Comparison of ENCODE assay signal across 9 cellular contexts in genomic region chr17:42107597-42108576, GRCh38. TPM values are rescaled to one million over a fixed set of nuclear protein-coding genes. Genes with fewer than 3 reads are reported as not detected.
A peak's percentile ranks its signal among the peaks of the same experiment; 100 is the strongest.
DNase-seq lines count a peak whose midpoint lies in the region; ATAC-seq and TF ChIP-seq lines count a peak whose summit lies in the region.
"Had no signal": no experiment of that assay in that cellular context is flagged by ENCODE, and none has a peak within 500 bp of the region (broad histone marks: within the 10 kb centered on the region; RNA-seq: fewer than 3 reads in every experiment).

No MANE protein-coding gene starts in this region.

- in situ Hi-C loops in gastrocnemius medialis (cut with MboI; ENCODE audit: low sequenced_read_pairs in 4 of 4), result loop anchor here in 1 of 4 donors (10.0 kb wide), 1 partner anchor 83 kb away; the partner anchor contains the start of gene NKIRAS2

- H3K27me3 ChIP-seq in BLaER1 treated with 17β-estradiol and CSF1 and Interleukin-3, amounts not matched to agents 10 nM and 100 nM, result no peaks in the 10 kb centered on the region
- H3K27me3 ChIP-seq in SJCRH30, result no peaks in the 10 kb centered on the region
- no peaks in the 10 kb centered on the region for H3K27me3 ChIP-seq in right cardiac atrium (ENCODE audit: control insufficient read depth, insufficient read depth)
- no peaks in the 10 kb centered on the region for H3K27me3 ChIP-seq in gastrocnemius medialis

- H3K9ac ChIP-seq in BLaER1 treated with 17β-estradiol and CSF1 and Interleukin-3, amounts not matched to agents 10 nM and 100 nM, result peak overlapping the region in 5 of 11 experiments; percentile 42 to 55 (median 43); a peak in 4 of 22 replicates

- ATAC-seq in GM21367 (IDR thresholded peaks at IDR 0.05; ENCODE audit: unreplicated experiment) (peak; percentile 46), right cardiac atrium (peak; percentile 82 to 84), gastrocnemius medialis (peak; percentile 31 to 40), left lobe of liver (no peak)

- peak overlapping the region in 2 of 11 experiments; percentile 20 to 22; a peak in 1 of 22 replicates for H3K27ac ChIP-seq in BLaER1 treated with 17β-estradiol and CSF1 and Interleukin-3, amounts not matched to agents 10 nM and 100 nM
- no peak overlapping the region for H3K27ac ChIP-seq in SJCRH30
- no peak overlapping the region for H3K27ac ChIP-seq in right cardiac atrium (ENCODE audit: low read length)
- H3K27ac ChIP-seq in gastrocnemius medialis, result no peak overlapping the region

- H3K4me2 ChIP-seq in BLaER1 treated with 17β-estradiol and CSF1 and Interleukin-3, amounts not matched to agents 10 nM and 100 nM, result peak overlapping the region; percentile 56 to 87 (median 76)

- peak overlapping the region in 8 of 10 experiments; percentile 45 to 66 (median 51); a peak in 14 of 20 replicates for H3K4me3 ChIP-seq in BLaER1 treated with 17β-estradiol and CSF1 and Interleukin-3, amounts not matched to agents 10 nM and 100 nM
- H3K4me3 ChIP-seq in SJCRH30 (no peak overlapping the region), right cardiac atrium (ENCODE audit: low read length) (peak overlapping the region; percentile 25), gastrocnemius medialis (peak overlapping the region in 3 of 4 donors; percentile 15 to 43 (median 25))

- H3K9me3 ChIP-seq in BLaER1 treated with 17β-estradiol and CSF1 and Interleukin-3, amounts not matched to agents 10 nM and 100 nM (replicated peaks in 1 of 11), result no peaks in the 10 kb centered on the region
- no peaks in the 10 kb centered on the region for H3K9me3 ChIP-seq in SJCRH30 (replicated peaks)
- no peaks in the 10 kb centered on the region for H3K9me3 ChIP-seq in right cardiac atrium (ENCODE audit: control insufficient read depth, low read length)
- no peaks in the 10 kb centered on the region for H3K9me3 ChIP-seq in gastrocnemius medialis

- intact Hi-C loops in right cardiac atrium (cut with DNase I) (loop anchor here in 2 of 4 donors (5.0 kb wide), 2 partner anchors 46 to 146 kb away; no protein-coding TSS in a partner anchor), gastrocnemius medialis (cut with DNase I; ENCODE audit: low total_unique reads) (no loop called here)

- no peak for TF ChIP-seq EP300 in Ishikawa (IDR thresholded peaks at IDR 0.05; ENCODE audit: borderline replicate concordance)

- peaks cover 0 to 23% (median 0%) of the 10 kb centered on the region in 11 experiments; a peak in 4 of 22 replicates for H3K36me3 ChIP-seq in BLaER1 treated with 17β-estradiol and CSF1 and Interleukin-3, amounts not matched to agents 10 nM and 100 nM
- H3K36me3 ChIP-seq in SJCRH30, result no peaks in the 10 kb centered on the region
- H3K36me3 ChIP-seq in gastrocnemius medialis, result no peaks in the 10 kb centered on the region

- no peak for TF ChIP-seq RAD21 in Ishikawa (IDR thresholded peaks at IDR 0.05; ENCODE audit: low read depth)

- H3K4me1 ChIP-seq in BLaER1 treated with 17β-estradiol and CSF1 and Interleukin-3, amounts not matched to agents 10 nM and 100 nM, result peaks cover 30 to 44% (median 37%) of the 10 kb centered on the region in 10 experiments
- H3K4me1 ChIP-seq in SJCRH30, result peaks cover 6% of the 10 kb centered on the region
- H3K4me1 ChIP-seq in right cardiac atrium (ENCODE audit: control insufficient read depth, insufficient read depth, low read length), result no peaks in the 10 kb centered on the region
- peaks cover 13 to 16% of the 10 kb centered on the region in 2 donors for H3K4me1 ChIP-seq in gastrocnemius medialis

- WGBS in right cardiac atrium, result 54% methylated on average over 51 of the region's 51 CpGs

- H4K20me1 ChIP-seq in BLaER1 treated with 17β-estradiol and CSF1 and Interleukin-3, amounts not matched to agents 10 nM and 100 nM, result no peaks in the 10 kb centered on the region; a peak in 1 of 22 replicates

- no peak for TF ChIP-seq POLR2A in gastrocnemius medialis (IDR thresholded peaks at IDR 0.05)

- DNase-seq in SJCRH30, result peak; percentile 93 to 95
- peak; percentile 91 for DNase-seq in activated naive CD4-positive, alpha-beta T cell treated with Interleukin-2 at 50 U/mL for 16 hours
- peak; percentile 76 to 93 (median 87) for DNase-seq in right cardiac atrium
- peak; percentile 52 to 58 for DNase-seq in gastrocnemius medialis
- DNase-seq in left lobe of liver (ENCODE audit: low spot score), result no peak

- TF ChIP-seq CTCF in gastrocnemius medialis (IDR thresholded peaks at IDR 0.05 in 4 of 5, conservative IDR thresholded peaks at IDR 0.05 in 1 of 5), result no peak

TF ChIP-seq in Ishikawa, 13 proteins besides CTCF, POLR2A, EP300 and RAD21:
- TF ChIP-seq NFIC (IDR thresholded peaks at IDR 0.05), result peak; percentile 19; the same call in 1 of the 2 replicates
- TF ChIP-seq ZBTB7A (IDR thresholded peaks at IDR 0.05; ENCODE audit: low read depth), result peak; percentile 59; the same call in 1 of the 2 replicates
- TF ChIP-seq EGR1 (IDR thresholded peaks at IDR 0.05), result no peak

RNA-seq across cellular contexts. Expression of gene DHX58, which starts 4.6 kb away (rescaled TPM):
- total RNA-seq in SJCRH30 (2014; rRNA removed; shearing (Covaris generic)), result 0.12 TPM in 1 of 2 replicates, not detected in the other
- total RNA-seq in right cardiac atrium, result 1 to 10 TPM; 5.4 to 8.0 (median 6.1) TPM
- 7.2 TPM for polyA plus RNA-seq in right cardiac atrium
- 1 to 10 TPM; 1.1 to 4.4 (median 3.1) TPM for total RNA-seq in gastrocnemius medialis
- 30.3 TPM for total RNA-seq in left lobe of liver

RNA-seq across cellular contexts. Expression of gene ZNF385C, which starts 9.6 kb away (rescaled TPM):
- total RNA-seq in SJCRH30 (2014; rRNA removed; shearing (Covaris generic)), result 1.3 and 1.5 TPM in 2 replicates
- total RNA-seq in right cardiac atrium, result under 1 TPM in 3 of 4 donors, not detected in 1; 0.29 to 0.42 (median 0.31) TPM
- polyA plus RNA-seq in right cardiac atrium, result 0.32 TPM
- total RNA-seq in gastrocnemius medialis, result under 1 TPM in 2 of 4 donors, not detected in 2; 0.26 to 0.78 TPM
- 0.13 TPM for total RNA-seq in left lobe of liver

RNA-seq across cellular contexts. Expression of gene KAT2A, which starts 13.3 kb away (rescaled TPM):
- 23.5 and 27.2 TPM in 2 replicates for total RNA-seq in SJCRH30 (2014; rRNA removed; shearing (Covaris generic))
- total RNA-seq in right cardiac atrium, result 10 to 100 TPM; 15.8 to 32.4 (median 23.3) TPM
- 30.1 TPM for polyA plus RNA-seq in right cardiac atrium
- total RNA-seq in gastrocnemius medialis, result 10 to 100 TPM in 1 of 4 donors, 1 to 10 TPM in 3; 1.8 to 15.0 (median 6.3) TPM
- total RNA-seq in left lobe of liver, result 30.8 TPM

RNA-seq across cellular contexts. Expression of gene HSPB9, which starts 14.7 kb away (rescaled TPM):
- total RNA-seq in SJCRH30 (2014; rRNA removed; shearing (Covaris generic)), result 0.28 and 0.32 TPM in 2 replicates
- total RNA-seq in right cardiac atrium, result under 1 TPM in 3 of 4 donors, not detected in 1; 0.20 to 0.21 (median 0.20) TPM
- polyA plus RNA-seq in right cardiac atrium, result 0.18 TPM
- total RNA-seq in gastrocnemius medialis, result not detected
- 1.1 TPM for total RNA-seq in left lobe of liver
- total RNA-seq: subcutaneous adipose tissue had no signal

RNA-seq across cellular contexts. Expression of gene RAB5C, which starts 46.9 kb away (rescaled TPM):
- 90.2 and 91.1 TPM in 2 replicates for total RNA-seq in SJCRH30 (2014; rRNA removed; shearing (Covaris generic))
- total RNA-seq in right cardiac atrium (10 to 100 TPM; 39.9 to 58.1 (median 53.8) TPM), gastrocnemius medialis (10 to 100 TPM; 33.0 to 42.5 (median 37.6) TPM), left lobe of liver (56.3 TPM)
- 55.0 TPM for polyA plus RNA-seq in right cardiac atrium
